10 cellular contexts compared by ENCODE assay signal in the genomic region with DNA sequence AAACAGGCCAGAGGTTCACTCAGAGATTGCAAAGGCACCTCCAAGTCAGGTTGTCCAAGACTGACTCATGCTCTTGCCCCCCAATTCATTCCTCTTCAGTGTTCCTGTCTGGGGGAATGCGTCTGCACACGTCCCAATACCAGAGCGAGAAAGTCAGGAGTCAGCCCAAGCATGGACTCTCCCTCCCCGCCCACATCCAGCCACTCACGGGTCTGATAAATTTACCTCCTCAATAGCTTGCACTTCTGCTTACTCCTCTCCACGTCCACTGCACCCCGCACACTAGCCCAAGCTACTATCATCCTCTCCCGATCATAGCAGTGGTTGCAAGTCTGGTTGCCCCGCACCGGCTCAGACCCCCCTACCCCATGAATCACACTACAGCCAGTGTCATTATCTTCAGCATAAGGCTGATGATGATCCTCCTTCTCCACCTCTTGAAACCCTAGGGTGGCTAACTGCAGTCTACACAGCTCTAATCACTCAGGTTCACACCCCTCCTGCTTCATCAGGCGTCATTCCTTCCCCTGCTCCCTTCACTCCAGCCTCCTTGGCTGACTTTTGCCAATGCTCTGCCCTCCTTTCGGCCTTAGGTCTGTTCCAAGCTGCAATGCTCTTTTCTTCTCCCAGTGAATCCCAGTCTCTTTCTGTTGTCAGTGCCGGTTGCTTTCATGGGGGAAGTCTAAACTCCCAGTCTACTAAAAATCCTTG. TPM values are rescaled to one million over a fixed set of nuclear protein-coding genes. Genes with fewer than 3 reads are reported as not detected.
DNase-seq lines count a peak whose midpoint lies in the region; ATAC-seq and TF ChIP-seq lines count a peak whose summit lies in the region.
"Had no signal": no experiment of that assay in that cellular context is flagged by ENCODE, and none has a peak within 500 bp of the region (broad histone marks: within the 10 kb centered on the region; RNA-seq: fewer than 3 reads in every experiment).

No MANE protein-coding gene starts in this region.

- H2AFZ ChIP-seq in Karpas-422 (ENCODE audit: low read length), result peak overlapping the region; percentile 19; the same call in 1 of the 2 replicates

- no peaks in the 10 kb centered on the region for H3K36me3 Mint-ChIP-seq in neural crest cell (ENCODE audit: low read depth)
- no peaks in the 10 kb centered on the region for H3K36me3 Mint-ChIP-seq in activated CD8-positive, alpha-beta T cell treated with anti-CD3 and anti-CD28 coated beads for 36 hours (ENCODE audit: low read depth)
- H3K36me3 Mint-ChIP-seq: activated naive CD8-positive, alpha-beta T cell treated with anti-CD3 and anti-CD28 coated beads for 36 hours had no signal

- peak overlapping the region; percentile 25 for H3K27ac Mint-ChIP-seq in neural crest cell (ENCODE audit: unreplicated experiment)
- no peak overlapping the region for H3K27ac Mint-ChIP-seq in activated CD8-positive, alpha-beta T cell treated with anti-CD3 and anti-CD28 coated beads for 36 hours
- H3K27ac Mint-ChIP-seq: activated naive CD8-positive, alpha-beta T cell treated with anti-CD3 and anti-CD28 coated beads for 36 hours had no signal

- intact Hi-C loops in activated CD8-positive, alpha-beta T cell treated with anti-CD3 and anti-CD28 coated beads for 36 hours (cut with micrococcal nuclease), result no loop called here
- intact Hi-C loops in prostate gland (cut with DNase I), result no loop called here

- CTCF ChIA-PET in activated CD8-positive, alpha-beta T cell treated with anti-CD3 and anti-CD28 coated beads for 36 hours (lab: Charles Lee), result no interaction called here

- no peaks in the 10 kb centered on the region for H4K20me1 ChIP-seq in Karpas-422 (ENCODE audit: insufficient read depth, low read depth, low read length)

- H3K27me3 Mint-ChIP-seq in neural crest cell (ENCODE audit: low read depth), result peaks cover 11% of the 10 kb centered on the region
- H3K27me3 Mint-ChIP-seq in activated CD8-positive, alpha-beta T cell treated with anti-CD3 and anti-CD28 coated beads for 36 hours, result peaks cover 20% of the 10 kb centered on the region

- no peaks in the 10 kb centered on the region for H3K9me2 ChIP-seq in Karpas-422 (replicated peaks; ENCODE audit: insufficient read depth, low read length)

- peak overlapping the region; percentile 41; the same call in 1 of the 2 replicates for H3K9ac ChIP-seq in Karpas-422 (ENCODE audit: low read length)

- peak overlapping the region; percentile 43 for H3K4me2 ChIP-seq in Karpas-422 (ENCODE audit: low read depth, low read length, poor library complexity, severe bottlenecking)

- H3K36me3 ChIP-seq in Karpas-422 (ENCODE audit: insufficient read depth, low read length), result no peaks in the 10 kb centered on the region
- H3K36me3 ChIP-seq in prostate gland, result no peaks in the 10 kb centered on the region
- H3K36me3 ChIP-seq in H7 (replicated peaks; ENCODE audit: control insufficient read depth, insufficient read depth, low read length), result no peaks in the 10 kb centered on the region

- H3K4me3 Mint-ChIP-seq in neural crest cell, result no peak overlapping the region
- H3K4me3 Mint-ChIP-seq in activated CD8-positive, alpha-beta T cell treated with anti-CD3 and anti-CD28 coated beads for 36 hours, result no peak overlapping the region
- H3K4me3 Mint-ChIP-seq: activated naive CD8-positive, alpha-beta T cell treated with anti-CD3 and anti-CD28 coated beads for 36 hours had no signal

- TF ChIP-seq POLR2A in prostate gland (IDR thresholded peaks at IDR 0.05), result no peak

- no peaks in the 10 kb centered on the region for H3K9me3 Mint-ChIP-seq in neural crest cell
- H3K9me3 Mint-ChIP-seq in activated CD8-positive, alpha-beta T cell treated with anti-CD3 and anti-CD28 coated beads for 36 hours, result no peaks in the 10 kb centered on the region
- H3K9me3 Mint-ChIP-seq: activated naive CD8-positive, alpha-beta T cell treated with anti-CD3 and anti-CD28 coated beads for 36 hours had no signal

- H3K27me3 ChIP-seq in Karpas-422 (ENCODE audit: low read length) (no peaks in the 10 kb centered on the region), prostate gland (replicated peaks; ENCODE audit: insufficient read depth) (no peaks in the 10 kb centered on the region), H7 (ENCODE audit: control insufficient read depth, insufficient read depth, low read length) (peaks cover 9% of the 10 kb centered on the region; the same call in 1 of the 2 replicates)

- no peaks in the 10 kb centered on the region for H3K9me3 ChIP-seq in Karpas-422 (ENCODE audit: low read length)
- H3K9me3 ChIP-seq in prostate gland, result no peaks in the 10 kb centered on the region

- H3K27ac ChIP-seq in Karpas-422 (ENCODE audit: low read length) (no peak overlapping the region), prostate gland (no peak overlapping the region)

- TF ChIP-seq CTCF in neural crest cell (conservative IDR thresholded peaks at IDR 0.05) (no peak), prostate gland (IDR thresholded peaks at IDR 0.05) (no peak)
- no peak for TF ChIP-seq CTCF in activated CD8-positive, alpha-beta T cell treated with anti-CD3 and anti-CD28 coated beads for 36 hours (IDR thresholded peaks at IDR 0.05)

- peaks cover 9% of the 10 kb centered on the region for H3K4me1 Mint-ChIP-seq in neural crest cell
- no peaks in the 10 kb centered on the region for H3K4me1 Mint-ChIP-seq in activated CD8-positive, alpha-beta T cell treated with anti-CD3 and anti-CD28 coated beads for 36 hours (ENCODE audit: low read depth)

- H3K79me2 ChIP-seq in Karpas-422 (ENCODE audit: low read length), result no peaks in the 10 kb centered on the region

- WGBS in prostate gland, result 70% methylated on average over 13 of the region's 13 CpGs

- POLR2A ChIA-PET in activated CD8-positive, alpha-beta T cell treated with anti-CD3 and anti-CD28 coated beads for 36 hours (lab: Charles Lee), result no interaction called here

- H3K4me1 ChIP-seq in Karpas-422 (ENCODE audit: low read length) (peaks cover 19% of the 10 kb centered on the region), prostate gland (replicated peaks) (no peaks in the 10 kb centered on the region)

- no peak for DNase-seq in Karpas-422
- no peak for DNase-seq in neural crest cell (ENCODE audit: low read depth, low spot score)
- no peak for DNase-seq in activated CD8-positive, alpha-beta T cell treated with anti-CD3 and anti-CD28 coated beads for 36 hours
- no peak for DNase-seq in prostate gland (ENCODE audit: low spot score)
- no peak for DNase-seq in H7
- DNase-seq: activated naive CD8-positive, alpha-beta T cell treated with anti-CD3 and anti-CD28 coated beads for 36 hours; NCI-H345 had no signal

- H3K4me3 ChIP-seq in Karpas-422 (ENCODE audit: low read length) (0 out of 2 replicates have a peak overlapping the region, but pooled peaks have one; percentile 13), prostate gland (no peak overlapping the region), H7 (ENCODE audit: insufficient read depth, low read depth, low read length) (no peak overlapping the region)

- ATAC-seq in GM18868 (IDR thresholded peaks at IDR 0.05; ENCODE audit: unreplicated experiment) (peak; percentile 21), HG02588 (IDR thresholded peaks at IDR 0.05; ENCODE audit: unreplicated experiment) (peak; percentile 13), GM18861 (IDR thresholded peaks at IDR 0.05; ENCODE audit: unreplicated experiment) (no peak)
- no peak for ATAC-seq in activated CD8-positive, alpha-beta T cell treated with anti-CD3 and anti-CD28 coated beads for 36 hours

RNA-seq across cellular contexts. Expression of a gene that starts 27.6 kb away (rescaled TPM):
- total RNA-seq in Karpas-422 (2014; rRNA removed; shearing (Covaris generic); ENCODE audit: low replicate concordance), result 0.25 and 1.5 TPM in 2 replicates
- total RNA-seq in neural crest cell (26.1 and 34.5 TPM in 2 replicates), prostate gland (10 to 100 TPM; 66.3 to 92.0 TPM)
- total RNA-seq in activated CD8-positive, alpha-beta T cell treated with anti-CD3 and anti-CD28 coated beads for 36 hours, result 10 to 100 TPM; 20.3 to 22.7 TPM
- total RNA-seq in H7 (2014; rRNA removed; shearing (Covaris generic)), result 34.0 and 46.4 TPM in 2 replicates

RNA-seq across cellular contexts. Expression of a gene that starts 37.7 kb away (rescaled TPM):
- 0.76 TPM in 1 of 2 replicates, not detected in the other for total RNA-seq in Karpas-422 (2014; rRNA removed; shearing (Covaris generic); ENCODE audit: low replicate concordance)
- total RNA-seq in neural crest cell (3.8 and 4.2 TPM in 2 replicates), prostate gland (10 to 100 TPM in 1 of 2 donors, 1 to 10 TPM in 1; 1.8 to 10.6 TPM)
- 1 to 10 TPM; 1.2 to 1.5 TPM for total RNA-seq in activated CD8-positive, alpha-beta T cell treated with anti-CD3 and anti-CD28 coated beads for 36 hours
- total RNA-seq in H7 (2014; rRNA removed; shearing (Covaris generic)), result 0.07 and 0.21 TPM in 2 replicates

Comparison
In these comparisons a context has a peak if more than half of its experiments do, and no peak if none do; other contexts are left out.
1. ATAC-seq: peak in GM18868 (single experiment) and HG02588 (single experiment); none in activated CD8-positive, alpha-beta T cell treated with anti-CD3 and anti-CD28 coated beads for 36 hours (single experiment) and GM18861 (single experiment).